Comparison of ENCODE assay signal across 10 cellular contexts in the genomic region with DNA sequence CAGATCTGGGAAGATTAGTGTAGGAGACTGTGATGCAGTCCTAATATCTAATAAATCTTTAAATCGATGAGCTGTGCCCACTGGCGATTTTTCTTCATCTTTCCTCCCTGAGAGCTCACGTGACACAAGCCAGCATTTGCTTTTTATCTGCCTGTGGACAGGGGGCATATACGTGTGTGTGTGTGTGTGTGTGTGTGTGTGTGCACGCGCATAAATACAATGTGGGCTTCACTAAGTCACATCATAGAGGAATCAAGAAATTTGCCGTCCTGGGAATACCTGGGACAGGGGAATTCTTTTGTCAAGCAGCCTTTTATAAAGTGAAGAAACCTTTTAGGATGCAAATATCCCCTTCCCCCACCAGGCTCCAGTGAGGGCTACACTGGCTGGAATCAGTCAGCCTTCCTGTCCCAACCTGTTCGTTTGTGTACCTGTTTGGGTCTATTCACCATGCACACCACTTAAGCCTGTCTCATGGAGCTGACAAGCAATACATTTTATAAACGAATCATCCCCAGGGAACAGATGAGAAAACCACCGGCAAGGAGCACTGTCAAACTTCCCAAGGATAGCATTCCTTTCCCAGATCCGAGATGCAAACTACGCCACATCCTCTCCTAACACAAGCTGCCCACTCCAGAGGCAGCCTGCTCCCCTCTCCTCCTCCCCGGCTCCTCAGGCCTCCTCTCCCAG. TPM values are rescaled to one million over a fixed set of nuclear protein-coding genes. Genes with fewer than 3 reads are reported as not detected.
DNase-seq lines count a peak whose midpoint lies in the region; TF ChIP-seq lines count a peak whose summit lies in the region.
"Had no signal": no experiment of that assay in that cellular context is flagged by ENCODE, and none has a peak within 500 bp of the region (broad histone marks: within the 10 kb centered on the region; RNA-seq: fewer than 3 reads in every experiment).

No MANE protein-coding gene starts in this region.

- TF ChIP-seq CTCF in epithelial cell of esophagus (IDR thresholded peaks at IDR 0.05; ENCODE audit: insufficient read depth, low read depth, low read length, missing control alignments) (no peak), progenitor cell of endocrine pancreas (IDR thresholded peaks at IDR 0.05; ENCODE audit: unreplicated experiment) (no peak)

- DNase-seq in DMS79 treated with DMSO at 0.1 percent for 48 hours (lab: John Stamatoyannopoulos, UW) (peak; percentile 13), DMS79 (lab: John Stamatoyannopoulos, UW) (no peak), NCI-H526 (lab: John Stamatoyannopoulos, UW) (peak; percentile 36 to 74), epithelial cell of esophagus (ENCODE audit: low read depth) (peak; percentile 94), progenitor cell of endocrine pancreas (ENCODE audit: low spot score, unreplicated experiment) (no peak), germinal center (ENCODE audit: low spot score) (no peak), hippocampal formation (lab: John Stamatoyannopoulos, UW) (no peak), KG1 (lab: John Stamatoyannopoulos, UW) (no peak)
- DNase-seq: activated gamma-delta T cell had no signal

- peaks cover 47% of the 10 kb centered on the region for H3K27me3 Mint-ChIP-seq in progenitor cell of endocrine pancreas

- H3K9me3 Mint-ChIP-seq in progenitor cell of endocrine pancreas (ENCODE audit: low read depth): no peaks in the 10 kb centered on the region
- H3K9me3 Mint-ChIP-seq: dendritic cell treated with granulocyte-macrophage colony-stimulating factor and Interleukin-4, amounts not matched to agents 40 ng/mL and 50 ng/mL, for 4 days had no signal

- peak overlapping the region; percentile 64 for H3K4me3 ChIP-seq in epithelial cell of esophagus (ENCODE audit: low read length)

- H3K27ac Mint-ChIP-seq in progenitor cell of endocrine pancreas: no peak overlapping the region
- H3K27ac Mint-ChIP-seq: dendritic cell treated with granulocyte-macrophage colony-stimulating factor and Interleukin-4, amounts not matched to agents 40 ng/mL and 50 ng/mL, for 4 days had no signal

- no peaks in the 10 kb centered on the region for H3K36me3 Mint-ChIP-seq in progenitor cell of endocrine pancreas (ENCODE audit: insufficient read depth)

- H3K4me3 Mint-ChIP-seq in progenitor cell of endocrine pancreas (ENCODE audit: low read depth): peak overlapping the region; percentile 50
- H3K4me3 Mint-ChIP-seq: dendritic cell treated with granulocyte-macrophage colony-stimulating factor and Interleukin-4, amounts not matched to agents 40 ng/mL and 50 ng/mL, for 4 days had no signal

- peaks cover 26% of the 10 kb centered on the region for H3K4me1 Mint-ChIP-seq in progenitor cell of endocrine pancreas (ENCODE audit: low read depth)

RNA-seq across cellular contexts. Expression of gene EPB41L4B, which starts 2.7 kb away (rescaled TPM):
- 7.7 and 7.8 TPM in 2 replicates for total RNA-seq in progenitor cell of endocrine pancreas

Comparison
In these comparisons a context has a peak if more than half of its experiments do, and no peak if none do; other contexts are left out.
1. DNase-seq: peak in DMS79 treated with DMSO at 0.1 percent for 48 hours (single experiment), NCI-H526 (2 of 2) and epithelial cell of esophagus (single experiment); none in DMS79 (single experiment), progenitor cell of endocrine pancreas (single experiment), germinal center (single experiment), hippocampal formation (0 of 2) and KG1 (single experiment).